16 cellular contexts compared by ENCODE assay signal in genomic region chr13:111472083-111472482, GRCh38.
DNase-seq lines count a peak whose midpoint lies in the region; ATAC-seq and TF ChIP-seq lines count a peak whose summit lies in the region.
"Had no signal": no experiment of that assay in that cellular context is flagged by ENCODE, and none has a peak within 500 bp of the region (broad histone marks: within the 10 kb centered on the region; RNA-seq: fewer than 3 reads in every experiment).

No MANE protein-coding gene starts in this region.

- no peak overlapping the region for H2BK5ac ChIP-seq in neuronal stem cell (ENCODE audit: low read length)

- peaks cover 1% of the 10 kb centered on the region for H3K79me1 ChIP-seq in neuronal stem cell (ENCODE audit: low read depth, low read length)

- H3K4me1 ChIP-seq in BLaER1 (peaks cover 48% of the 10 kb centered on the region), neuronal stem cell (ENCODE audit: control insufficient read depth in 2 of 2, insufficient read depth in 1 of 2, low read depth in 1 of 2, low read length in 2 of 2) (no peaks in the 10 kb centered on the region), sigmoid colon (no peaks in the 10 kb centered on the region)
- H3K4me1 ChIP-seq: A549 had no signal

- H3K23ac ChIP-seq in neuronal stem cell (ENCODE audit: low read depth, low read length, poor library complexity), result no peak overlapping the region

- H3K36me3 ChIP-seq in BLaER1 (no peaks in the 10 kb centered on the region), neuronal stem cell (replicated peaks in 1 of 2; ENCODE audit: control insufficient read depth in 2 of 2, insufficient read depth in 2 of 2, low read length in 2 of 2) (no peaks in the 10 kb centered on the region), sigmoid colon (no peaks in the 10 kb centered on the region)

- H3K4me3 ChIP-seq in BLaER1, result no peak overlapping the region
- no peak overlapping the region for H3K4me3 ChIP-seq in neuronal stem cell (ENCODE audit: low read length in 2 of 2)
- H3K4me3 ChIP-seq in sigmoid colon, result no peak overlapping the region
- H3K4me3 ChIP-seq: A549 had no signal

- peak; percentile 19 for DNase-seq in activated CD8-positive, alpha-beta memory T cell treated with anti-CD3 and anti-CD28 coated beads for 24 hours
- no peak for DNase-seq in activated CD8-positive, alpha-beta memory T cell treated with anti-CD3 and anti-CD28 coated beads, Interleukin-2, amount 10 ng/mL, durations not matched to agents 7 days and 5 days
- DNase-seq in neuronal stem cell (ENCODE audit: low spot score), result no peak
- DNase-seq in sigmoid colon, result peak; percentile 42
- DNase-seq in endothelial cell (ENCODE audit: low spot score), result no peak
- no peak for DNase-seq in SHP77 (lab: John Stamatoyannopoulos, UW)
- DNase-seq: AML-193; Calu3; CD8-positive, alpha-beta T cell; DMS79 treated with DMSO at 0.1 percent for 48 hours; GF-D8; H9 had no signal

- no peak overlapping the region for H3K27ac Mint-ChIP-seq in activated CD8-positive, alpha-beta memory T cell treated with anti-CD3 and anti-CD28 coated beads, Interleukin-2, amount 10 ng/mL, durations not matched to agents 7 days and 5 days
- no peak overlapping the region for H3K27ac Mint-ChIP-seq in endothelial cell (ENCODE audit: unreplicated experiment)
- H3K27ac Mint-ChIP-seq: CD8-positive, alpha-beta T cell had no signal

- no peak overlapping the region for H3K4me3 Mint-ChIP-seq in activated CD8-positive, alpha-beta memory T cell treated with anti-CD3 and anti-CD28 coated beads, Interleukin-2, amount 10 ng/mL, durations not matched to agents 7 days and 5 days
- no peak overlapping the region for H3K4me3 Mint-ChIP-seq in endothelial cell (ENCODE audit: unreplicated experiment)
- H3K4me3 Mint-ChIP-seq: CD8-positive, alpha-beta T cell; H9 had no signal

- no peak overlapping the region for H4K91ac ChIP-seq in neuronal stem cell (ENCODE audit: low read depth, low read length, poor library complexity)

- no peak overlapping the region for H3K4ac ChIP-seq in neuronal stem cell (ENCODE audit: low read length)

- H3K27me3 ChIP-seq in BLaER1 (no peaks in the 10 kb centered on the region), neuronal stem cell (ENCODE audit: control insufficient read depth in 3 of 3, insufficient read depth in 3 of 3, low read depth in 1 of 3, low read length in 3 of 3) (peaks cover 0 to 18% (median 0%) of the 10 kb centered on the region in 3 experiments), sigmoid colon (peaks cover 0 to 10% (median 3%) of the 10 kb centered on the region in 3 donors)

- TF ChIP-seq EP300 in sigmoid colon (IDR thresholded peaks at IDR 0.05), result no peak

- H3K18ac ChIP-seq in neuronal stem cell (ENCODE audit: low read length), result no peak overlapping the region

- H3K9ac ChIP-seq in BLaER1, result no peak overlapping the region
- H3K9ac ChIP-seq in neuronal stem cell (ENCODE audit: low read depth, low read length, poor library complexity), result no peak overlapping the region

- peaks cover under 1% of the 10 kb centered on the region for H3K27me3 Mint-ChIP-seq in activated CD8-positive, alpha-beta memory T cell treated with anti-CD3 and anti-CD28 coated beads, Interleukin-2, amount 10 ng/mL, durations not matched to agents 7 days and 5 days
- peaks cover 6% of the 10 kb centered on the region for H3K27me3 Mint-ChIP-seq in endothelial cell (ENCODE audit: unreplicated experiment)

- H2AK5ac ChIP-seq in neuronal stem cell (ENCODE audit: low read depth, low read length), result no peak overlapping the region

- no peak overlapping the region for H4K8ac ChIP-seq in neuronal stem cell (ENCODE audit: low read depth, low read length)

- no peak for ATAC-seq in activated CD8-positive, alpha-beta memory T cell treated with anti-CD3 and anti-CD28 coated beads, Interleukin-2, amount 10 ng/mL, durations not matched to agents 7 days and 5 days
- no peak for ATAC-seq in GM21515 (IDR thresholded peaks at IDR 0.05; ENCODE audit: unreplicated experiment)
- ATAC-seq: A549; CD8-positive, alpha-beta T cell had no signal

- H3K9me3 ChIP-seq in BLaER1 (no peaks in the 10 kb centered on the region), neuronal stem cell (replicated peaks in 1 of 2; ENCODE audit: control insufficient read depth in 2 of 2, insufficient read depth in 1 of 2, low read depth in 1 of 2, low read length in 2 of 2) (no peaks in the 10 kb centered on the region), sigmoid colon (no peaks in the 10 kb centered on the region)
- H3K9me3 ChIP-seq: A549 had no signal

- H2BK120ac ChIP-seq in neuronal stem cell (ENCODE audit: low read depth, low read length), result no peak overlapping the region

- CTCF ChIA-PET in activated CD8-positive, alpha-beta memory T cell treated with anti-CD3 and anti-CD28 coated beads, Interleukin-2, amount 10 ng/mL, durations not matched to agents 7 days and 5 days (lab: Charles Lee), result no interaction called here

- no peak overlapping the region for H3K27ac ChIP-seq in BLaER1
- H3K27ac ChIP-seq in neuronal stem cell (replicated peaks; ENCODE audit: low read length), result no peak overlapping the region
- no peak overlapping the region for H3K27ac ChIP-seq in sigmoid colon
- H3K27ac ChIP-seq: 22Rv1, A549 had no signal

- TF ChIP-seq CTCF in sigmoid colon (IDR thresholded peaks at IDR 0.05), result no peak
- no peak for TF ChIP-seq CTCF in endothelial cell (IDR thresholded peaks at IDR 0.05; ENCODE audit: unreplicated experiment)

- H3K4me2 ChIP-seq in BLaER1, result peak overlapping the region; percentile 73
- H3K4me2 ChIP-seq in neuronal stem cell (ENCODE audit: insufficient read depth, low read length, poor library complexity, severe bottlenecking), result no peak overlapping the region
- H3K4me2 ChIP-seq: A549 had no signal

- no CpG with 5 or more reads among the region's 10 CpGs for WGBS in neuronal stem cell (ENCODE audit: extremely low coverage in 2 of 2, insufficient read length in 2 of 2, insufficient replicate concordance in 1 of 2), 2 donors
- 73 to 88% methylated on average over 10 of the region's 10 CpGs for WGBS in sigmoid colon, 2 donors

- H3K14ac ChIP-seq in neuronal stem cell (ENCODE audit: low read length), result peak overlapping the region; percentile 11

- H3K9me3 Mint-ChIP-seq in activated CD8-positive, alpha-beta memory T cell treated with anti-CD3 and anti-CD28 coated beads, Interleukin-2, amount 10 ng/mL, durations not matched to agents 7 days and 5 days (ENCODE audit: low read depth), result no peaks in the 10 kb centered on the region
- H3K9me3 Mint-ChIP-seq in endothelial cell (ENCODE audit: unreplicated experiment), result no peaks in the 10 kb centered on the region
- H3K9me3 Mint-ChIP-seq: CD8-positive, alpha-beta T cell had no signal

- no peak for TF ChIP-seq POLR2A in sigmoid colon (IDR thresholded peaks at IDR 0.05)

- H2BK15ac ChIP-seq in neuronal stem cell (ENCODE audit: low read length), result no peak overlapping the region

- no peaks in the 10 kb centered on the region for H4K20me1 ChIP-seq in BLaER1

- no peaks in the 10 kb centered on the region for H3K36me3 Mint-ChIP-seq in activated CD8-positive, alpha-beta memory T cell treated with anti-CD3 and anti-CD28 coated beads, Interleukin-2, amount 10 ng/mL, durations not matched to agents 7 days and 5 days
- H3K36me3 Mint-ChIP-seq in endothelial cell (ENCODE audit: low read depth, unreplicated experiment), result peaks cover 3% of the 10 kb centered on the region
- H3K36me3 Mint-ChIP-seq: CD8-positive, alpha-beta T cell had no signal

- H2BK12ac ChIP-seq in neuronal stem cell (ENCODE audit: low read length), result no peak overlapping the region

- no peaks in the 10 kb centered on the region for H3K4me1 Mint-ChIP-seq in activated CD8-positive, alpha-beta memory T cell treated with anti-CD3 and anti-CD28 coated beads, Interleukin-2, amount 10 ng/mL, durations not matched to agents 7 days and 5 days
- no peaks in the 10 kb centered on the region for H3K4me1 Mint-ChIP-seq in endothelial cell (ENCODE audit: unreplicated experiment)

- H2AFZ ChIP-seq in neuronal stem cell (ENCODE audit: low read length), result no peak overlapping the region

- intact Hi-C loops in sigmoid colon (cut with DNase I), result loop anchor here (5.0 kb wide), 1 partner anchor 1135 kb away; no protein-coding TSS in a partner anchor

Comparison
In these comparisons a context has a peak if more than half of its experiments do, and no peak if none do; other contexts are left out.
1. DNase-seq: peak in activated CD8-positive, alpha-beta memory T cell treated with anti-CD3 and anti-CD28 coated beads for 24 hours (single experiment) and sigmoid colon (single experiment); none in activated CD8-positive, alpha-beta memory T cell treated with anti-CD3 and anti-CD28 coated beads, Interleukin-2, amount 10 ng/mL, durations not matched to agents 7 days and 5 days (single experiment), neuronal stem cell (single experiment), endothelial cell (single experiment) and SHP77 (0 of 2).